In genomic region chr4:159229164-159229563, GRCh38 we compare ENCODE assay signal across 14 cellular contexts.
DNase-seq lines count a peak whose midpoint lies in the region; ATAC-seq, FAIRE-seq and TF ChIP-seq lines count a peak whose summit lies in the region.
"Had no signal": no experiment of that assay in that cellular context is flagged by ENCODE, and none has a peak within 500 bp of the region (broad histone marks: within the 10 kb centered on the region; RNA-seq: fewer than 3 reads in every experiment).

No MANE protein-coding gene starts in this region.

- POLR2A ChIA-PET in A549 (lab: Yijun Ruan, JAX): no interaction called here

- H3K27me3 ChIP-seq in esophagus muscularis mucosa (no peaks in the 10 kb centered on the region), mesenchymal stem cell (ENCODE audit: control insufficient read depth in 1 of 2, insufficient read depth in 1 of 2, low read length in 2 of 2) (no peaks in the 10 kb centered on the region)
- H3K27me3 ChIP-seq: BLaER1 had no signal

- no peak overlapping the region for H4K8ac ChIP-seq in mesenchymal stem cell (ENCODE audit: low read length)

- TF ChIP-seq RAD21 in A549 (conservative IDR thresholded peaks at IDR 0.05 in 1 of 2, IDR thresholded peaks at IDR 0.05 in 1 of 2) (no peak), Ishikawa (IDR thresholded peaks at IDR 0.05; ENCODE audit: low read depth) (no peak)

- H3K23ac ChIP-seq in mesenchymal stem cell (ENCODE audit: low read length in 2 of 2): no peak overlapping the region

- H3K27ac ChIP-seq in A549 (no peak overlapping the region), esophagus muscularis mucosa (replicated peaks in 1 of 4) (peak overlapping the region; percentile 66 to 76 (median 70)), mesenchymal stem cell (ENCODE audit: low read length, poor library complexity, severe bottlenecking) (peak overlapping the region; percentile 64)
- H3K27ac ChIP-seq: BLaER1 had no signal

- peak in 1 of 2 experiments; percentile 76; a peak in 3 of 6 replicates for ATAC-seq in A549
- ATAC-seq: esophagus mucosa had no signal

- H4K91ac ChIP-seq in mesenchymal stem cell (ENCODE audit: low read length): peak overlapping the region; percentile 80

- H3K36me3 ChIP-seq in esophagus muscularis mucosa (no peaks in the 10 kb centered on the region), mesenchymal stem cell (ENCODE audit: control insufficient read depth in 1 of 2, insufficient read depth in 2 of 2, low read depth in 1 of 2, low read length in 2 of 2) (no peaks in the 10 kb centered on the region)
- H3K36me3 ChIP-seq: BLaER1 had no signal

- peak overlapping the region in 1 of 2 experiments; percentile 59 for H3K4ac ChIP-seq in mesenchymal stem cell (ENCODE audit: low read depth in 1 of 2, low read length in 2 of 2)

- no peak overlapping the region for H3K4me3 ChIP-seq in A549
- peak overlapping the region; percentile 37 to 48 (median 46) for H3K4me3 ChIP-seq in esophagus muscularis mucosa
- H3K4me3 ChIP-seq in mesenchymal stem cell (ENCODE audit: insufficient read depth in 1 of 2, low read depth in 1 of 2, low read length in 2 of 2): no peak overlapping the region
- H3K4me3 ChIP-seq: BLaER1 had no signal

- peak overlapping the region; percentile 62 to 72 for H3K18ac ChIP-seq in mesenchymal stem cell (ENCODE audit: low read depth in 1 of 2, low read length in 2 of 2)

- H2AK5ac ChIP-seq in mesenchymal stem cell (ENCODE audit: low read length, severe bottlenecking): no peak overlapping the region

- intact Hi-C loops in esophagus muscularis mucosa (cut with DNase I): no loop called here

- H2AFZ ChIP-seq in mesenchymal stem cell (ENCODE audit: low read depth, low read length): no peak overlapping the region

- DNase-seq in A549 (ENCODE audit: low read depth in 1 of 2, low spot score in 1 of 2): peak in 1 of 2 experiments; percentile 49
- no peak for DNase-seq in esophagus muscularis mucosa (ENCODE audit: extremely low spot score)
- DNase-seq in mesenchymal stem cell: peak; percentile 87
- no peak for DNase-seq in activated CD8-positive, alpha-beta memory T cell treated with anti-CD3 and anti-CD28 coated beads for 24 hours
- DNase-seq in SKM-1 treated with dmso at 0.1 percent for 144 hours (lab: John Stamatoyannopoulos, UW; ENCODE audit: unreplicated experiment): no peak
- DNase-seq in NCI-H1048 (lab: John Stamatoyannopoulos, UW): no peak
- DNase-seq in KG1 (lab: John Stamatoyannopoulos, UW): no peak
- DNase-seq: activated T-cell treated with anti-CD3 and anti-CD28 coated beads, Interleukin-2, amount 50 U/mL, for 1 hour; NCI-H1105 treated with DMSO at 0.1 percent for 48 hours; stimulated activated naive CD4-positive, alpha-beta T cell treated with Interleukin-2 at 50 U/mL for 16 hours had no signal

- no peak for TF ChIP-seq EP300 in A549 (IDR thresholded peaks at IDR 0.05)
- no peak for TF ChIP-seq EP300 in Ishikawa (IDR thresholded peaks at IDR 0.05; ENCODE audit: borderline replicate concordance)
- TF ChIP-seq EP300 in esophagus muscularis mucosa (IDR thresholded peaks at IDR 0.05): no peak

- no peak for FAIRE-seq in A549 (lab: Jason Lieb, UNC)
- FAIRE-seq: GM18507 had no signal

- H3K4me1 ChIP-seq in A549: no peaks in the 10 kb centered on the region; the same call in 2 of the 3 replicates
- peaks cover 7 to 42% (median 39%) of the 10 kb centered on the region in 4 donors for H3K4me1 ChIP-seq in esophagus muscularis mucosa
- peaks cover 4% of the 10 kb centered on the region for H3K4me1 ChIP-seq in mesenchymal stem cell (ENCODE audit: control insufficient read depth, insufficient read depth, low read depth, low read length)
- H3K4me1 ChIP-seq: BLaER1 had no signal

- H3K14ac ChIP-seq in mesenchymal stem cell (ENCODE audit: low read length in 2 of 2): no peak overlapping the region

- H3K4me2 ChIP-seq in A549 (peak overlapping the region; percentile 40; the same call in 2 of the 3 replicates), mesenchymal stem cell (ENCODE audit: low read length, poor library complexity, severe bottlenecking) (peak overlapping the region; percentile 70)
- H3K4me2 ChIP-seq: BLaER1 had no signal

- TF ChIP-seq CTCF in A549 (IDR thresholded peaks at IDR 0.05) (no peak), esophagus muscularis mucosa (IDR thresholded peaks at IDR 0.05) (no peak)

- whole genome bisulfite sequencing in A549 (ENCODE audit: missing lambda C conversion rate): 52% methylated on average over 6 of the region's 6 CpGs
- 41% methylated on average over 6 of the region's 6 CpGs for WGBS in esophagus muscularis mucosa
- 2% methylated on average over 4 of the region's 6 CpGs for WGBS in mesenchymal stem cell

- CTCF ChIA-PET in A549 (lab: Yijun Ruan, JAX): no interaction called here

- H2BK5ac ChIP-seq in mesenchymal stem cell (ENCODE audit: low read depth, low read length, poor library complexity, severe bottlenecking): peak overlapping the region; percentile 9

- H3K9me3 ChIP-seq in A549 (0 out of 3 replicates have a peak, but pooled peaks cover 4% of the 10 kb centered on the region), esophagus muscularis mucosa (no peaks in the 10 kb centered on the region), mesenchymal stem cell (ENCODE audit: control insufficient read depth, low read length) (no peaks in the 10 kb centered on the region)

- no peak overlapping the region for H2BK15ac ChIP-seq in mesenchymal stem cell (ENCODE audit: low read depth, poor library complexity, severe bottlenecking)

- no peak for TF ChIP-seq POLR2A in A549 (IDR thresholded peaks at IDR 0.05; ENCODE audit: low read length)
- TF ChIP-seq POLR2A in esophagus muscularis mucosa (IDR thresholded peaks at IDR 0.05; ENCODE audit: low read depth): no peak

- peaks cover 4% of the 10 kb centered on the region for H3K79me1 ChIP-seq in mesenchymal stem cell (replicated peaks; ENCODE audit: low read length, poor library complexity, severe bottlenecking)

- peak overlapping the region in 1 of 2 experiments; percentile 59 for H2BK12ac ChIP-seq in mesenchymal stem cell (ENCODE audit: low read length in 2 of 2)

- H2BK120ac ChIP-seq in mesenchymal stem cell (ENCODE audit: low read depth, low read length): peak overlapping the region; percentile 49

- H3K9ac ChIP-seq in mesenchymal stem cell (ENCODE audit: low read length): peak overlapping the region; percentile 81
- H3K9ac ChIP-seq: BLaER1 had no signal

TF ChIP-seq in A549, 52 proteins besides CTCF, POLR2A, EP300 and RAD21:
- TF ChIP-seq FOXS1 (CRISPR knock-in tag; IDR thresholded peaks at IDR 0.05) (no peak), FOSB (CRISPR knock-in tag; IDR thresholded peaks at IDR 0.05) (no peak)

TF ChIP-seq in Ishikawa, 13 proteins besides CTCF, POLR2A, EP300 and RAD21:
- TF ChIP-seq TCF12 (IDR thresholded peaks at IDR 0.05; ENCODE audit: low read depth) (no peak), TEAD4 (IDR thresholded peaks at IDR 0.05) (peak; percentile 85)

Comparison
In these comparisons a context has a peak if more than half of its experiments do, and no peak if none do; other contexts are left out.
1. H3K27ac ChIP-seq: peak in esophagus muscularis mucosa (4 of 4) and mesenchymal stem cell (single experiment); none in A549 (0 of 2).
2. H3K4me3 ChIP-seq: peak in esophagus muscularis mucosa (4 of 4); none in A549 (single experiment) and mesenchymal stem cell (0 of 2).